In the genomic region with DNA sequence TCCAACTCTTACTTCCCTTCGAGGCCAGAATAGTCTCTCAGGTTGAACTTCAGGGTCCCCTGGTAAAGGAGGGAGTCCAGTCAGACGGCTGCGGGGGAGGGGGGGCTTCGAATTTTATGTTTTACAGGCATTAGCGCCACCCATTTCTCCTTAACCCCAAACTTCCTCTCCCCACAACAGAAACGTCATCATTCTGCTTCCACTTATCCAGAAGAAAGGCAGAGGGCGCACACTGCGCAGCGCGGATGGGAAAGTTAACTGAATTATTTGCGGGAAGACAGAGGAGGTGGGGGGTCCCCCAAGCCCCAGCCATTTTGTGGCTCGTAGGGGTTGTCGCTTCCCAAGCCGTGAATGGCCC, we compare ENCODE assay signal across 8 cellular contexts. TPM values are rescaled to one million over a fixed set of nuclear protein-coding genes. Genes with fewer than 3 reads are reported as not detected.
DNase-seq lines count a peak whose midpoint lies in the region; ATAC-seq and TF ChIP-seq lines count a peak whose summit lies in the region.

No MANE protein-coding gene starts in this region.

- intact Hi-C loops in activated CD8-positive, alpha-beta T cell treated with anti-CD3 and anti-CD28 coated beads for 36 hours (cut with micrococcal nuclease): no loop called here

- no peak for TF ChIP-seq CTCF in activated CD8-positive, alpha-beta T cell treated with anti-CD3 and anti-CD28 coated beads for 36 hours (IDR thresholded peaks at IDR 0.05)
- TF ChIP-seq CTCF in neural crest cell (conservative IDR thresholded peaks at IDR 0.05): no peak

- H3K36me3 Mint-ChIP-seq in activated CD8-positive, alpha-beta T cell treated with anti-CD3 and anti-CD28 coated beads for 36 hours (ENCODE audit: low read depth): peaks cover 17% of the 10 kb centered on the region
- H3K36me3 Mint-ChIP-seq in neural crest cell (ENCODE audit: low read depth): peaks cover 5% of the 10 kb centered on the region

- no peaks in the 10 kb centered on the region for H3K27me3 Mint-ChIP-seq in activated CD8-positive, alpha-beta T cell treated with anti-CD3 and anti-CD28 coated beads for 36 hours
- H3K27me3 Mint-ChIP-seq in neural crest cell (ENCODE audit: low read depth): no peaks in the 10 kb centered on the region

- H3K4me1 Mint-ChIP-seq in activated CD8-positive, alpha-beta T cell treated with anti-CD3 and anti-CD28 coated beads for 36 hours (ENCODE audit: low read depth): peaks cover 59% of the 10 kb centered on the region
- H3K4me1 Mint-ChIP-seq in neural crest cell: peaks cover 45% of the 10 kb centered on the region

- POLR2A ChIA-PET in activated CD8-positive, alpha-beta T cell treated with anti-CD3 and anti-CD28 coated beads for 36 hours (lab: Charles Lee): interaction anchor here (0.7 to 7.4 kb wide), 6 partner anchors 14 to 83 kb away, joined by 3 to 52 read pairs (median 16); no protein-coding TSS in a partner anchor

- CTCF ChIA-PET in activated CD8-positive, alpha-beta T cell treated with anti-CD3 and anti-CD28 coated beads for 36 hours (lab: Charles Lee): interaction anchor here (0.6 to 6.4 kb wide), 2 partner anchors 14 to 134 kb away, joined by 3 to 22 read pairs; no protein-coding TSS in a partner anchor

- peak; percentile 18 to 26 for DNase-seq in stimulated activated CD4-positive, alpha-beta T cell treated with anti-CD3 and anti-CD28 coated beads, Interleukin-4, amount 100 ng/mL, for 48 hours (ENCODE audit: low read depth in 2 of 2)
- DNase-seq in stimulated activated CD4-positive, alpha-beta T cell treated with anti-CD3 and anti-CD28 coated beads, Interleukin-12 subunit alpha, Interleukin-12 subunit beta, amount 100 ng/mL, for 4 hours: no peak
- DNase-seq in NCI-H226 (peak; percentile 82), foreskin melanocyte (peak; percentile 74), neural crest cell (ENCODE audit: low read depth, low spot score) (no peak)
- DNase-seq in activated CD8-positive, alpha-beta T cell treated with anti-CD3 and anti-CD28 coated beads for 36 hours: peak; percentile 64

- ATAC-seq in HG03103 (IDR thresholded peaks at IDR 0.05; ENCODE audit: low read depth, unreplicated experiment): peak; percentile 6
- ATAC-seq in activated CD8-positive, alpha-beta T cell treated with anti-CD3 and anti-CD28 coated beads for 36 hours: peak; percentile 29
- no peak for ATAC-seq in HG03039 (IDR thresholded peaks at IDR 0.05; ENCODE audit: unreplicated experiment)

- peak overlapping the region; percentile 93 for H3K4me3 Mint-ChIP-seq in activated CD8-positive, alpha-beta T cell treated with anti-CD3 and anti-CD28 coated beads for 36 hours
- H3K4me3 Mint-ChIP-seq in neural crest cell: peak overlapping the region; percentile 96

- peak overlapping the region; percentile 97 for H3K27ac Mint-ChIP-seq in activated CD8-positive, alpha-beta T cell treated with anti-CD3 and anti-CD28 coated beads for 36 hours
- H3K27ac Mint-ChIP-seq in neural crest cell (ENCODE audit: unreplicated experiment): peak overlapping the region; percentile 97

- H3K9me3 Mint-ChIP-seq in activated CD8-positive, alpha-beta T cell treated with anti-CD3 and anti-CD28 coated beads for 36 hours: no peaks in the 10 kb centered on the region
- H3K9me3 Mint-ChIP-seq in neural crest cell: peaks cover 4% of the 10 kb centered on the region

RNA-seq across cellular contexts. Expression of gene PRMT2, which starts 0.5 kb away (rescaled TPM):
- total RNA-seq in activated CD8-positive, alpha-beta T cell treated with anti-CD3 and anti-CD28 coated beads for 36 hours: 10 to 100 TPM; 54.4 to 58.2 TPM
- 100 and 109 TPM in 2 replicates for total RNA-seq in neural crest cell

RNA-seq across cellular contexts. Expression of gene S100B, which starts 30.1 kb away (rescaled TPM):
- total RNA-seq in activated CD8-positive, alpha-beta T cell treated with anti-CD3 and anti-CD28 coated beads for 36 hours: 1 to 10 TPM; 2.7 to 3.0 TPM
- total RNA-seq in neural crest cell: 29.9 and 37.3 TPM in 2 replicates

Comparison
In these comparisons a context has a peak if more than half of its experiments do, and no peak if none do; other contexts are left out.
1. DNase-seq: peak in stimulated activated CD4-positive, alpha-beta T cell treated with anti-CD3 and anti-CD28 coated beads, Interleukin-4, amount 100 ng/mL, for 48 hours (2 of 2), NCI-H226 (single experiment), activated CD8-positive, alpha-beta T cell treated with anti-CD3 and anti-CD28 coated beads for 36 hours (single experiment) and foreskin melanocyte (single experiment); none in stimulated activated CD4-positive, alpha-beta T cell treated with anti-CD3 and anti-CD28 coated beads, Interleukin-12 subunit alpha, Interleukin-12 subunit beta, amount 100 ng/mL, for 4 hours (single experiment) and neural crest cell (single experiment).